In genomic region chr13:33776510-33776909, GRCh38 we compare ENCODE assay signal across 19 cellular contexts.
"Had no signal": no experiment of that assay in that cellular context is flagged by ENCODE, and none has a peak within 500 bp of the region (broad histone marks: within the 10 kb centered on the region; RNA-seq: fewer than 3 reads in every experiment).

No MANE protein-coding gene starts in this region.

- DNase-seq: activated CD4-positive, alpha-beta T cell treated with anti-CD3 and anti-CD28 coated beads, Interleukin-2, amount 50 U/mL, for 1 hour; activated CD8-positive, alpha-beta T cell treated with anti-CD3 and anti-CD28 coated beads, Interleukin-2, amount 10 ng/mL, durations not matched to agents 7 days and 5 days; activated gamma-delta T cell; activated naive CD4-positive, alpha-beta T cell treated with anti-CD3 and anti-CD28 coated beads, Interleukin-2, amount 50 U/mL, for 16 hours; activated naive CD8-positive, alpha-beta T cell treated with anti-CD3 and anti-CD28 coated beads, Interleukin-2, amount 50 U/mL, for 24 hours; effector CD4-positive, alpha-beta T cell; foreskin melanocyte; left ventricle myocardium inferior; naive thymus-derived CD8-positive, alpha-beta T cell; retina; sigmoid colon; stimulated activated CD4-positive, alpha-beta T cell treated with anti-CD3 and anti-CD28 coated beads, Interleukin-15, amount 100 ng/mL, for 24 hours; stomach had no signal

- H3K4me3 ChIP-seq: cardiac muscle cell, left ventricle myocardium inferior, sigmoid colon, smooth muscle cell, stomach, suprapubic skin, tibial nerve had no signal

- H3K4me1 ChIP-seq: suprapubic skin had no signal

- H3K27ac ChIP-seq: cardiac muscle cell, left ventricle myocardium inferior, sigmoid colon, stomach, suprapubic skin, tibial nerve, VCaP had no signal

- H3K4me2 ChIP-seq: smooth muscle cell had no signal

- H3K36me3 ChIP-seq: cardiac muscle cell, left ventricle myocardium inferior, sigmoid colon, stomach, suprapubic skin, tibial nerve had no signal

- ATAC-seq: activated CD4-positive, CD25-positive, alpha-beta regulatory T cell treated with anti-CD3 and anti-CD28 coated beads, Interleukin-2, amount 50 U/mL, for 24 hours; activated CD8-positive, alpha-beta T cell treated with anti-CD3 and anti-CD28 coated beads, Interleukin-2, amount 10 ng/mL, durations not matched to agents 7 days and 5 days; activated naive CD8-positive, alpha-beta T cell treated with anti-CD3 and anti-CD28 coated beads, Interleukin-2, amount 50 U/mL, for 24 hours; naive thymus-derived CD8-positive, alpha-beta T cell had no signal

- H3K9me3 ChIP-seq: left ventricle myocardium inferior, stomach, suprapubic skin, tibial nerve had no signal
